ENCODE assay signal across 28 cellular contexts in the genomic region with DNA sequence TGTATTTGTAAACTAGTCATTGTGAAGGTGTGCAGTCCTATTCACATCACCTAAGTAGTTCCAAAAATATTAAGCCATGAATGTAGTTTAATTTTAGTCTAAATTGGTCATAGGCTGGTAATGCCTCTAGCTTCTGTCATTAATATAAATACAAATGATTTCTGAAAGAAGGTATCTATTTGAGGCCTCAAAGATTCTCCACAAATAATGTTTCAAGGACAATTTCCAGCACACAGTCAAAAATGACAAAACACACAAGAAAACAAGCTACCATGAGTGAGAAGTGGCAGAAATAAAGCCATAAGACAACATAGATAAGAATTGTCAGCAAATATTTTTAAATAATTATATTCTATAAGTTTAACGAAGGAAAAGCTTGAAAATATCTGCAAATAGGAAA.
DNase-seq lines count a peak whose midpoint lies in the region; TF ChIP-seq lines count a peak whose summit lies in the region.
"Had no signal": no experiment of that assay in that cellular context is flagged by ENCODE, and none has a peak within 500 bp of the region (broad histone marks: within the 10 kb centered on the region; RNA-seq: fewer than 3 reads in every experiment).

No MANE protein-coding gene starts in this region.

- no peaks in the 10 kb centered on the region for H3K36me3 Mint-ChIP-seq in endothelial cell (ENCODE audit: low read depth, unreplicated experiment)
- H3K36me3 Mint-ChIP-seq: CD14-positive monocyte; CD4-positive, alpha-beta memory T cell; CD4-positive, CD25-positive, alpha-beta regulatory T cell; CD8-positive, alpha-beta memory T cell; CD8-positive, alpha-beta T cell had no signal

- H3K4me3 Mint-ChIP-seq in endothelial cell (ENCODE audit: unreplicated experiment), result no peak overlapping the region
- H3K4me3 Mint-ChIP-seq: B cell; CD14-positive monocyte; CD4-positive, alpha-beta memory T cell; CD4-positive, alpha-beta T cell; CD4-positive, CD25-positive, alpha-beta regulatory T cell; CD8-positive, alpha-beta memory T cell; CD8-positive, alpha-beta T cell had no signal

- CTCF ChIA-PET in HEK293 (lab: Yijun Ruan, JAX), result interaction anchor here (0.7 to 1.1 kb wide), 2 partner anchors 23 to 152 kb away, joined by 4 read pairs; no protein-coding TSS in a partner anchor

- POLR2A ChIA-PET in HEK293 (lab: Yijun Ruan, JAX), result no interaction called here

- no peak overlapping the region for H3K4me3 ChIP-seq in HEK293 (ENCODE audit: low read depth, low read length)
- H3K4me3 ChIP-seq: A549; BLaER1; BLaER1 treated with 17β-estradiol and CSF1 and Interleukin-3, amounts not matched to agents 10 nM and 100 nM had no signal

- no peaks in the 10 kb centered on the region for H3K36me3 ChIP-seq in HEK293 (ENCODE audit: control insufficient read depth in 2 of 2, insufficient read depth in 1 of 2, low read length in 2 of 2)
- H3K36me3 ChIP-seq: BE2C; BLaER1; BLaER1 treated with 17β-estradiol and CSF1 and Interleukin-3, amounts not matched to agents 10 nM and 100 nM had no signal

- H3K27ac Mint-ChIP-seq in endothelial cell (ENCODE audit: unreplicated experiment), result no peak overlapping the region
- H3K27ac Mint-ChIP-seq: B cell; CD4-positive, alpha-beta T cell; CD4-positive, CD25-positive, alpha-beta regulatory T cell; CD8-positive, alpha-beta memory T cell; CD8-positive, alpha-beta T cell had no signal

- no peak for TF ChIP-seq CTCF in HEK293 (tag by site-specific recombination; IDR thresholded peaks at IDR 0.05)
- TF ChIP-seq CTCF in endothelial cell (IDR thresholded peaks at IDR 0.05; ENCODE audit: unreplicated experiment), result no peak

- no peaks in the 10 kb centered on the region for H3K27me3 Mint-ChIP-seq in endothelial cell (ENCODE audit: unreplicated experiment)
- H3K27me3 Mint-ChIP-seq: CD4-positive, alpha-beta memory T cell; CD4-positive, CD25-positive, alpha-beta regulatory T cell had no signal

- DNase-seq in endothelial cell (ENCODE audit: low spot score), result no peak
- DNase-seq: 8988T; ACHN; AML-193; BE2C; C1 segment of cervical spinal cord; Caco-2; Calu3; CD4-positive, alpha-beta memory T cell; CD4-positive, alpha-beta T cell; CD4-positive, CD25-positive, alpha-beta regulatory T cell; CD8-positive, alpha-beta memory T cell; CD8-positive, alpha-beta T cell; COR-L47; DMS 273 treated with DMSO at 0.1 percent for 48 hours; DMS153; DMS53; DMS79 treated with DMSO at 0.1 percent for 48 hours; DND-41; EL had no signal

- H3K4me1 Mint-ChIP-seq in endothelial cell (ENCODE audit: unreplicated experiment), result no peaks in the 10 kb centered on the region
- H3K4me1 Mint-ChIP-seq: B cell; CD4-positive, alpha-beta memory T cell; CD4-positive, CD25-positive, alpha-beta regulatory T cell; CD8-positive, alpha-beta memory T cell had no signal

- H3K9me3 ChIP-seq in HEK293 (ENCODE audit: control insufficient read depth, insufficient read depth, low read depth, low read length), result no peaks in the 10 kb centered on the region
- H3K9me3 ChIP-seq: BE2C, Caco-2 had no signal

- H3K9me3 Mint-ChIP-seq in endothelial cell (ENCODE audit: unreplicated experiment), result no peaks in the 10 kb centered on the region

- no peaks in the 10 kb centered on the region for H3K4me1 ChIP-seq in HEK293 (ENCODE audit: control insufficient read depth, insufficient read depth, low read length)
- H3K4me1 ChIP-seq: A549; BE2C; BLaER1; BLaER1 treated with 17β-estradiol and CSF1 and Interleukin-3, amounts not matched to agents 10 nM and 100 nM had no signal

- no peak overlapping the region for H3K27ac ChIP-seq in HEK293 (ENCODE audit: extremely low read depth, low read depth, low read length)
- H3K27ac ChIP-seq: 22Rv1; A549; BLaER1; BLaER1 treated with 17β-estradiol and CSF1 and Interleukin-3, amounts not matched to agents 10 nM and 100 nM; C4-2B had no signal

TF ChIP-seq in HEK293, 187 proteins besides CTCF, POLR2A, EP300 and RAD21:
- TF ChIP-seq ZSCAN30 (tag by site-specific recombination; IDR thresholded peaks at IDR 0.05), result no peak
- TF ChIP-seq, protein P1, sequence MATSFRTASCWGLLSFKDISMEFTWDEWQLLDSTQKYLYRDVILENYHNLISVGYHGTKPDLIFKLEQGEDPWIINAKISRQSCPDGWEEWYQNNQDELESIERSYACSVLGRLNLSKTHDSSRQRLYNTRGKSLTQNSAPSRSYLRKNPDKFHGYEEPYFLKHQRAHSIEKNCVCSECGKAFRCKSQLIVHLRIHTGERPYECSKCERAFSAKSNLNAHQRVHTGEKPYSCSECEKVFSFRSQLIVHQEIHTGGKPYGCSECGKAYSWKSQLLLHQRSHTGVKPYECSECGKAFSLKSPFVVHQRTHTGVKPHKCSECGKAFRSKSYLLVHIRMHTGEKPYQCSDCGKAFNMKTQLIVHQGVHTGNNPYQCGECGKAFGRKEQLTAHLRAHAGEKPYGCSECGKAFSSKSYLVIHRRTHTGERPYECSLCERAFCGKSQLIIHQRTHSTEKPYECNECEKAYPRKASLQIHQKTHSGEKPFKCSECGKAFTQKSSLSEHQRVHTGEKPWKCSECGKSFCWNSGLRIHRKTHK (tag by site-specific recombination; IDR thresholded peaks at IDR 0.05), result peak; percentile 95
